Comparison of ENCODE assay signal across 1 cellular context in the genomic region with DNA sequence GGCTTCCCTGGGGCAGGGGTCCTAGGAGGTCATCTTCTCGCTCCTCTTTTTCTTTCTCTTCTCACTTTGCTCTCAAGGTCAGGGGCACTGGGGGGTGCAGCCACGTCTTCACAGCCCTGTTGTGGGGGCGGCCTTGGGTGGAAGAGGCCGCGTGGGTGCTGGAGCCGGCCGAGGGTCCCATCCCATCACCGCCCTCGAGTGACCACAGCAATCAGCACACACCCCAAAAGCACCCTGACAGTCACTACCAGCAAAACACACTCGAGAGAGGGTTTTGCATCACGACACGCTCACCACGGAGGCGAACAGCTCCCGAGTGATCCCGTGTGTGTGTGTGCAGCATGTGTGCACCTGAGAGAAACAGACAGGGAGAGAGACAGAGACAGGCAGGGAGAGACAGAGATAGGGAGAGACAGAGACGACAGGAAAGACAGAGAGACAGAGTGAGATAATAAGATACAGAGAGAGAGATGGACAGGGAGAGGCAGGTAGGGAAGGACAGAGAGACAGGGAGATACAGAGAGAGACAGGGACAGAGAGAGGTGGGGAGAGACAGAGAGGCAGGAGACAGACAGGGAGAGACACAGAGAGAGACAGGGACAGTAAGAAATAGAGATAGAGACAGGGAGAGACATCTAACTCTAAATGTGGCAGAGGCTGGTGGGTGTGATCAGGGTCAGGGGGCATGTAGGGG.
TF ChIP-seq lines count a peak whose summit lies in the region.

No MANE protein-coding gene starts in this region.

TF ChIP-seq in H1, 55 proteins besides CTCF, POLR2A, EP300 and RAD21 (continued from another document):
- no peak for TF ChIP-seq SUZ12 (IDR thresholded peaks at IDR 0.05; ENCODE audit: low read length)
- no peak for TF ChIP-seq SP2 (IDR thresholded peaks at IDR 0.05; ENCODE audit: low read length)
- no peak for TF ChIP-seq YY1 (IDR thresholded peaks at IDR 0.05; ENCODE audit: low read depth, low read length)
- TF ChIP-seq ATF2 (IDR thresholded peaks at IDR 0.05; ENCODE audit: low read length) = no peak
